Comparison of ENCODE assay signal across 11 cellular contexts in the genomic region with DNA sequence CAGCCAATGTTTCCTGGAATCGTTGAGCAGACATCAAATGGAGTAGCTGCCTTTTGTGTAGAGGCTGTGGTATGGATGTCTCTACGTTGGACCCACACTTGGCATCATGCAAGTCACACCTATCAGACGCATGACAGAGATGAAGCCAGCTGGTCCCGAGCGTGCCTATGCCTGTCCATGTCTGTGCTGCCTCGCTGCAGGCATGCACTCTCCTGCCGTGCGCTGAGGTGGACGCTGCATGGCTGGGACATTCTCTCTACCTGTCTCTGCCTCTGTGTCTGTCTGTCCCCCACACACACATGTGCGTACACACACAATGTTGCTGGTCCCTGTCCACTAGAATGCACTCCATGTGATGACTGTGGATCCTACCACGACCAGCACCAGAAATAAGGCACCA.
"Had no signal": no experiment of that assay in that cellular context is flagged by ENCODE, and none has a peak within 500 bp of the region (broad histone marks: within the 10 kb centered on the region; RNA-seq: fewer than 3 reads in every experiment).

No MANE protein-coding gene starts in this region.

- H3K36me3 ChIP-seq: esophagus muscularis mucosa, thyroid gland, uterus had no signal

- H3K27me3 ChIP-seq: body of pancreas, thyroid gland, uterus had no signal

- H3K4me3 ChIP-seq: body of pancreas, esophagus muscularis mucosa, thyroid gland, uterus had no signal

- ATAC-seq: activated CD8-positive, alpha-beta T cell treated with anti-CD3 and anti-CD28 coated beads, Interleukin-2, amount 10 ng/mL, durations not matched to agents 7 days and 5 days; body of pancreas; left lobe of liver had no signal

- H3K4me1 ChIP-seq: thyroid gland, uterus had no signal

- H3K9me3 ChIP-seq: body of pancreas, esophagus muscularis mucosa, thyroid gland, uterus had no signal

- H3K27ac ChIP-seq: esophagus muscularis mucosa, thyroid gland, uterus had no signal

- DNase-seq: activated CD4-positive, alpha-beta T cell treated with anti-CD3 and anti-CD28 coated beads for 4 hours; activated CD8-positive, alpha-beta T cell treated with anti-CD3 and anti-CD28 coated beads, Interleukin-2, amount 10 ng/mL, durations not matched to agents 7 days and 5 days; activated naive CD4-positive, alpha-beta T cell treated with anti-CD3 and anti-CD28 coated beads, Interleukin-2, amount 10 ng/mL, durations not matched to agents 7 days and 5 days; body of pancreas; endodermal cell; mammary epithelial cell; stimulated activated CD4-positive, alpha-beta T cell treated with anti-CD3 and anti-CD28 coated beads, Interleukin-4, amount 100 ng/mL, for 4 hours; thyroid gland; uterus had no signal
